1 cellular context compared by ENCODE assay signal in the genomic region with DNA sequence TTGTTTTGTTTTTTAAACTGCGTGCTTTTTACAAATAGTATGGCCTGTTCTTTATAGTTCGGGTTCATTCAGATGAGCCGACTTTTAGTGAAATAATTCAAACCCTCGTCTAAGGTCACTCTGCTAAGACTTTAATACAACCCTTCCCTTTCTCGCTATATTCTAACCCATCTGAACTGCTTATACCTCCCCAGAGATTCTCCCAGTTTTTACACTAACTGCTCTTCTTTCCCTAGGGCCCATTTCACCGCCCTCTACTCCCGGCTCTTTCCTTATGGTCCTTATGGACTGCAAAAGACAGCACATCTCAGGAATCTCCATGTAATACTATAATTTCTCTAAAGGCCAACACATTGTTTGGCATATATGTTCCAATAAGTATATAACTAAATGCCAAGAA.
TF ChIP-seq lines count a peak whose summit lies in the region.

No MANE protein-coding gene starts in this region.

TF ChIP-seq in GM12878, 131 proteins besides CTCF, POLR2A, EP300 and RAD21:
- TF ChIP-seq YY1 (IDR thresholded peaks at IDR 0.05; ENCODE audit: low read depth, low read length) (no peak), PAX5 (IDR thresholded peaks at IDR 0.05; ENCODE audit: borderline replicate concordance, low read depth, low read length) (no peak), ZNF207 (IDR thresholded peaks at IDR 0.05; ENCODE audit: borderline replicate concordance) (no peak), NRF1 (conservative IDR thresholded peaks at IDR 0.05; ENCODE audit: low read depth, low read length) (no peak), HDAC6 (IDR thresholded peaks at IDR 0.05; ENCODE audit: unreplicated experiment) (no peak), ASH2L (IDR thresholded peaks at IDR 0.05; ENCODE audit: borderline replicate concordance, low read depth) (no peak), GABPA (IDR thresholded peaks at IDR 0.05; ENCODE audit: low read depth) (no peak), ZNF622 (IDR thresholded peaks at IDR 0.05) (no peak), NFIC (IDR thresholded peaks at IDR 0.05; ENCODE audit: low read depth, low read length) (no peak), SREBF2 (IDR thresholded peaks at IDR 0.05; ENCODE audit: low read length) (no peak), RCOR1 (conservative IDR thresholded peaks at IDR 0.05; ENCODE audit: low read depth, low read length) (no peak), TARDBP (IDR thresholded peaks at IDR 0.05; ENCODE audit: borderline replicate concordance) (no peak), HDGF (IDR thresholded peaks at IDR 0.05) (no peak), FOXM1 (IDR thresholded peaks at IDR 0.05; ENCODE audit: low read depth, low read length) (no peak)
